Comparison of ENCODE assay signal across 23 cellular contexts in the genomic region with DNA sequence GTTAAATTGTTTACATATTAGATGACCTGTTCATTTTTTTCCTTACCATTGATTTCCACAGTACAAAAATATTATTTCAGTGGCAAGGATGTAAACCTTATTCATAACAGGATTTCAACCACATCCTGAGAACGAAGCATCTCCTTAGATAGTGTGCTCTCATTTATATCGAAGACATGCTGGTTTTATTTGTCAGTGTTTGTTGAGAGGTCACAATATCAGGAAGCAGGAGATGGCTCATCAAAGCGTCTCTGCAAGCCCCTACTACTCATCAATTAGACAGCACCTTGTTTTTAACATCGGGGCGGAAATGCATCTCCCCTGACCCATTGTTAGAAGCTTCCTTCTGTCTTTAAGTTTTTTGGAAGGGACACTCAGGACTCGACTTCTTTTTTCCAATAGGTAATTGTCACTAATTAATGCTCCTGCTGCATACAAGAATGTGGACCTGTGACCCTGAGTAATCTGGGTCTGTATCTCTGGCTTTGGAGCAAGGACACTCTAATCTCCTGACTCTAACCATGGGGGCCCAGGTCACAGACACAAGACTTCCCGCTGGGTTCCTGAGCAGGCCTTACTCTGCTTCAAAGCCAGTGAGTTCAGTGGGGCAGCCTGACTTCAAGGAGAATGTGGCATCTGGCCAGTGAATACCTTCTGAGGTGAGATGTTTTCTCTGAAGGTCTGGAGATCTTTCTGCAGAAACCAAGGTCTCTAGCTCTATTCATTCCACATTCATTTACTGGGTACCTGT. TPM values are rescaled to one million over a fixed set of nuclear protein-coding genes. Genes with fewer than 3 reads are reported as not detected.
"Had no signal": no experiment of that assay in that cellular context is flagged by ENCODE, and none has a peak within 500 bp of the region (broad histone marks: within the 10 kb centered on the region; RNA-seq: fewer than 3 reads in every experiment).

No MANE protein-coding gene starts in this region.

- H3K4me3 Mint-ChIP-seq: activated B cell treated with CpG ODN at 0.5 μM for 24 hours; activated CD4-positive, alpha-beta T cell treated with anti-CD3 and anti-CD28 coated beads, Interleukin-2, amount 10 ng/mL, durations not matched to agents 24 days and 14 days; activated CD8-positive, alpha-beta memory T cell treated with anti-CD3 and anti-CD28 coated beads, Interleukin-2, amount 10 ng/mL, durations not matched to agents 7 days and 5 days; activated naive CD8-positive, alpha-beta T cell treated with anti-CD3 and anti-CD28 coated beads, Interleukin-2, amount 50 U/mL, for 24 hours; activated T-cell treated with anti-CD3 and anti-CD28 coated beads, Interleukin-2, amount 50 U/mL, for 24 hours; activated T-helper 1 cell treated with anti-CD3 and anti-CD28 coated beads, Interleukin-12 subunit alpha, Interleukin-12 subunit beta, Interleukin-2, Interleukin-4 antibody, amounts not matched to agents 30 ng/mL and 10 ng/mL and 1 ng/mL, durations not matched to agents 14 hours and 24 hours and 36 hours; brain; T-helper 1 cell treated with Interleukin-12 subunit alpha and Interleukin-12 subunit beta and Interleukin-4 antibody, amounts not matched to agents 30 μg/mL and 1 μg/mL, for 36 hours had no signal

- FAIRE-seq: RCC 7860 had no signal

- H3K27ac ChIP-seq: ascending aorta had no signal

- ATAC-seq: activated CD8-positive, alpha-beta memory T cell treated with anti-CD3 and anti-CD28 coated beads, Interleukin-2, amount 10 ng/mL, durations not matched to agents 7 days and 5 days; activated naive CD4-positive, alpha-beta T cell treated with anti-CD3 and anti-CD28 coated beads, Interleukin-2, amount 50 U/mL, for 72 hours; activated naive CD8-positive, alpha-beta T cell treated with anti-CD3 and anti-CD28 coated beads, Interleukin-2, amount 50 U/mL, for 24 hours had no signal

- H3K9me3 Mint-ChIP-seq: activated B cell treated with CpG ODN at 0.5 μM for 24 hours; activated CD4-positive, alpha-beta T cell treated with anti-CD3 and anti-CD28 coated beads, Interleukin-2, amount 10 ng/mL, durations not matched to agents 24 days and 14 days; activated naive CD4-positive, alpha-beta T cell treated with anti-CD3 and anti-CD28 coated beads, Interleukin-2, amount 50 U/mL, for 72 hours; activated naive CD8-positive, alpha-beta T cell treated with anti-CD3 and anti-CD28 coated beads, Interleukin-2, amount 50 U/mL, for 24 hours; activated T-cell treated with anti-CD3 and anti-CD28 coated beads, Interleukin-2, amount 50 U/mL, for 24 hours; activated T-helper 1 cell treated with anti-CD3 and anti-CD28 coated beads, Interleukin-12 subunit alpha, Interleukin-12 subunit beta, Interleukin-2, Interleukin-4 antibody, amounts not matched to agents 30 ng/mL and 10 ng/mL and 1 ng/mL, durations not matched to agents 14 hours and 24 hours and 36 hours; brain; T-helper 1 cell treated with Interleukin-12 subunit alpha and Interleukin-12 subunit beta and Interleukin-4 antibody, amounts not matched to agents 30 μg/mL and 1 μg/mL, for 36 hours had no signal

- H3K9me3 ChIP-seq: ascending aorta had no signal

- DNase-seq: activated B cell treated with CpG ODN at 0.5 μM for 24 hours; activated CD4-positive, alpha-beta T cell treated with anti-CD3 and anti-CD28 coated beads for 1 hour; activated CD4-positive, alpha-beta T cell treated with anti-CD3 and anti-CD28 coated beads, Interleukin-2, amount 10 ng/mL, durations not matched to agents 24 days and 14 days; activated CD4-positive, alpha-beta T cell treated with anti-CD3 and anti-CD28 coated beads, Interleukin-2, amount 50 U/mL, for 48 hours; activated CD8-positive, alpha-beta memory T cell treated with anti-CD3 and anti-CD28 coated beads, Interleukin-2, amount 10 ng/mL, durations not matched to agents 7 days and 5 days; activated effector memory CD4-positive, alpha-beta T cell treated with Interleukin-2 at 50 U/mL for 16 hours; activated naive CD4-positive, alpha-beta T cell; activated naive CD8-positive, alpha-beta T cell treated with anti-CD3 and anti-CD28 coated beads, Interleukin-2, amount 50 U/mL, for 24 hours; activated T-cell treated with anti-CD3 and anti-CD28 coated beads, Interleukin-2, amount 50 U/mL, for 24 hours; amniotic stem cell; NCI-H1105 treated with DMSO at 0.1 percent for 48 hours; NCI-H1436 treated with DMSO at 0.1 percent for 48 hours; NCI-H187; NCI-H2081; NCI-H510A treated with DMSO at 0.1 percent for 48 hours; NCI-H69; SHP77 treated with DMSO at 0.1 percent for 48 hours had no signal

- H3K36me3 ChIP-seq: ascending aorta had no signal

- H3K27me3 ChIP-seq: ascending aorta had no signal

- H3K4me3 ChIP-seq: ascending aorta had no signal

- H3K4me1 Mint-ChIP-seq: activated B cell treated with CpG ODN at 0.5 μM for 24 hours; activated CD4-positive, alpha-beta T cell treated with anti-CD3 and anti-CD28 coated beads, Interleukin-2, amount 10 ng/mL, durations not matched to agents 24 days and 14 days; activated CD8-positive, alpha-beta memory T cell treated with anti-CD3 and anti-CD28 coated beads, Interleukin-2, amount 10 ng/mL, durations not matched to agents 7 days and 5 days; activated naive CD8-positive, alpha-beta T cell treated with anti-CD3 and anti-CD28 coated beads, Interleukin-2, amount 50 U/mL, for 24 hours; brain had no signal

- H3K27me3 Mint-ChIP-seq: activated naive CD8-positive, alpha-beta T cell treated with anti-CD3 and anti-CD28 coated beads, Interleukin-2, amount 50 U/mL, for 24 hours had no signal

- H3K27ac Mint-ChIP-seq: activated B cell treated with CpG ODN at 0.5 μM for 24 hours; activated CD4-positive, alpha-beta T cell treated with anti-CD3 and anti-CD28 coated beads, Interleukin-2, amount 10 ng/mL, durations not matched to agents 24 days and 14 days; activated CD8-positive, alpha-beta memory T cell treated with anti-CD3 and anti-CD28 coated beads, Interleukin-2, amount 10 ng/mL, durations not matched to agents 7 days and 5 days; activated naive CD4-positive, alpha-beta T cell treated with anti-CD3 and anti-CD28 coated beads, Interleukin-2, amount 50 U/mL, for 72 hours; activated naive CD8-positive, alpha-beta T cell treated with anti-CD3 and anti-CD28 coated beads, Interleukin-2, amount 50 U/mL, for 24 hours; activated T-cell treated with anti-CD3 and anti-CD28 coated beads, Interleukin-2, amount 50 U/mL, for 24 hours; activated T-helper 1 cell treated with anti-CD3 and anti-CD28 coated beads, Interleukin-12 subunit alpha, Interleukin-12 subunit beta, Interleukin-2, Interleukin-4 antibody, amounts not matched to agents 30 ng/mL and 10 ng/mL and 1 ng/mL, durations not matched to agents 14 hours and 24 hours and 36 hours; brain; T-helper 1 cell treated with Interleukin-12 subunit alpha and Interleukin-12 subunit beta and Interleukin-4 antibody, amounts not matched to agents 30 μg/mL and 1 μg/mL, for 36 hours had no signal

- H3K36me3 Mint-ChIP-seq: activated CD8-positive, alpha-beta memory T cell treated with anti-CD3 and anti-CD28 coated beads, Interleukin-2, amount 10 ng/mL, durations not matched to agents 7 days and 5 days; activated naive CD4-positive, alpha-beta T cell treated with anti-CD3 and anti-CD28 coated beads, Interleukin-2, amount 50 U/mL, for 72 hours; brain had no signal

RNA-seq across cellular contexts. Expression of gene MECOM, which starts 50.3 kb away (rescaled TPM):
- total RNA-seq: activated CD4-positive, alpha-beta T cell treated with anti-CD3 and anti-CD28 coated beads, Interleukin-2, amount 10 ng/mL, durations not matched to agents 24 days and 14 days; activated CD8-positive, alpha-beta memory T cell treated with anti-CD3 and anti-CD28 coated beads, Interleukin-2, amount 10 ng/mL, durations not matched to agents 7 days and 5 days; activated naive CD4-positive, alpha-beta T cell treated with anti-CD3 and anti-CD28 coated beads, Interleukin-2, amount 50 U/mL, for 72 hours; activated T-helper 1 cell treated with anti-CD3 and anti-CD28 coated beads, Interleukin-12 subunit alpha, Interleukin-12 subunit beta, Interleukin-2, Interleukin-4 antibody, amounts not matched to agents 30 ng/mL and 10 ng/mL and 1 ng/mL, durations not matched to agents 14 hours and 24 hours and 36 hours had no signal
